16 cellular contexts compared by ENCODE assay signal in the genomic region with DNA sequence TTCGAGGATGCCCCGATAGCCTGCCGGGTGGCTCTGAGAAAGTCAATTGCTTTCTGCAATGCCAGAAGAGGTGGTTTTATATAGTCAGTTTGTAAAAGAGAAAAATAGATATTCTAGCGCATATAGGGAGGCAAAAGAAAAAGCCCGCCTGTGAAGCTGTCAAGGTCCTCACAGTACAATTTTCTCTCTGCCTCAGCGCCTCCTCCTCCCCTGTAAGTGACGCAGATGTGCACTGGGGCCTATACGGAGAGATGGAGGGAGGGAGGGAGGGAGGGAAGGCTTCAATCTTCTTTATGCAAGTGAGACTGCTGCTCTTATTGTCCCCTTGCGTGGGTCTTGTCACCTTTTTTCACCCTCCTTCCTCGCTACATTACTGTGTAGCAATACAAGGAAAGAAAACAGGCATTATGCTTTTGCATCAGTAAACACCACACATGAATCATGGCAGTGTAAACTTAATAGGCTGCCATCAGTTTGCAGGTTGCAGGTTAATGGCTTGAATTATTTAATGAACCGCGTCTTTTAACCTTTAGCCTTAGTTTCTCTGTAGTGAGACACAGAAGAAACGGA. TPM values are rescaled to one million over a fixed set of nuclear protein-coding genes. Genes with fewer than 3 reads are reported as not detected.
DNase-seq lines count a peak whose midpoint lies in the region; ATAC-seq, FAIRE-seq and TF ChIP-seq lines count a peak whose summit lies in the region.
"Had no signal": no experiment of that assay in that cellular context is flagged by ENCODE, and none has a peak within 500 bp of the region (broad histone marks: within the 10 kb centered on the region; RNA-seq: fewer than 3 reads in every experiment).

A gene with protein sequence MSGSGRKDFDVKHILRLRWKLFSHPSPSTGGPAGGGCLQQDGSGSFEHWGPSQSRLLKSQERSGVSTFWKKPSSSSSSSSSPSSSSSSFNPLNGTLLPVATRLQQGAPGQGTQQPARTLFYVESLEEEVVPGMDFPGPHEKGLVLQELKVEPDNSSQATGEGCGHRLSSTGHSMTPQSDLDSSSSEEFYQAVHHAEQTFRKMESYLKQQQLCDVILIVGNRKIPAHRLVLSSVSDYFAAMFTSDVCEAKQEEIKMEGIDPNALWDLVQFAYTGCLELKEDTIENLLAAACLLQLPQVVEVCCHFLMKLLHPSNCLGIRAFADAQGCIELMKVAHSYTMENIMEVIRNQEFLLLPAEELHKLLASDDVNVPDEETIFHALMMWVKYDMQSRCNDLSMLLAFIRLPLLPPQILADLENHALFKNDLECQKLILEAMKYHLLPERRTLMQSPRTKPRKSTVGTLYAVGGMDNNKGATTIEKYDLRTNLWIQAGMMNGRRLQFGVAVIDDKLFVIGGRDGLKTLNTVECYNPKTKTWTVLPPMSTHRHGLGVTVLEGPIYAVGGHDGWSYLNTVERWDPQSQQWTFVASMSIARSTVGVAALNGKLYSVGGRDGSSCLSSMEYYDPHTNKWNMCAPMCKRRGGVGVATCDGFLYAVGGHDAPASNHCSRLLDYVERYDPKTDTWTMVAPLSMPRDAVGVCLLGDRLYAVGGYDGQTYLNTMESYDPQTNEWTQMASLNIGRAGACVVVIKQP (minus strand): TSS at position 177 of the 570 bp plus-strand sequence. CDS start 753 bp downstream, outside the sequence.

- H3K36me3 ChIP-seq in HEK293 (ENCODE audit: control insufficient read depth in 2 of 2, insufficient read depth in 1 of 2, low read length in 2 of 2) (no peaks in the 10 kb centered on the region), NT2/D1 (ENCODE audit: insufficient read depth, insufficient read length, low read length) (no peaks in the 10 kb centered on the region), neural cell (ENCODE audit: insufficient read depth, low read length) (no peaks in the 10 kb centered on the region)
- H3K36me3 ChIP-seq: adrenal gland, HAP-1 had no signal

- H3F3A ChIP-seq in neural cell (ENCODE audit: insufficient read depth, low read length, poor library complexity, severe bottlenecking): no peaks in the 10 kb centered on the region

- TF ChIP-seq CTCF in HEK293 (tag by site-specific recombination; IDR thresholded peaks at IDR 0.05): no peak
- TF ChIP-seq CTCF in glutamatergic neuron (IDR thresholded peaks at IDR 0.05; ENCODE audit: partially characterized antibody, unreplicated experiment): no peak
- TF ChIP-seq CTCF in neural cell (IDR thresholded peaks at IDR 0.05; ENCODE audit: poor library complexity, severe bottlenecking): no peak

- H3K4me1 Mint-ChIP-seq in glutamatergic neuron (ENCODE audit: low read depth, unreplicated experiment): no peaks in the 10 kb centered on the region
- H3K4me1 Mint-ChIP-seq in T-helper 2 cell treated with Interferon-gamma antibody and Interleukin-4, amounts not matched to agents 5 μg/mL and 100 μg/mL, for 36 hours (ENCODE audit: low read depth): no peaks in the 10 kb centered on the region

- H4K20me1 ChIP-seq in neural cell (ENCODE audit: insufficient read depth): no peaks in the 10 kb centered on the region

- H3K9ac ChIP-seq in NT2/D1 (ENCODE audit: insufficient read length, low read depth) (no peak within 1 kb of the TSS), neural cell (ENCODE audit: low read length) (peak within 1 kb of the TSS; percentile 88)

- peaks cover 28% of the 10 kb centered on the region for H3K27me3 ChIP-seq in NT2/D1 (ENCODE audit: insufficient read depth, insufficient read length)
- peaks cover 9% of the 10 kb centered on the region for H3K27me3 ChIP-seq in neural cell (ENCODE audit: insufficient read depth, low read depth, low read length)
- H3K27me3 ChIP-seq: adrenal gland had no signal

- no peak within 1 kb of the TSS for H3K27ac Mint-ChIP-seq in glutamatergic neuron (ENCODE audit: unreplicated experiment)
- no peak within 1 kb of the TSS for H3K27ac Mint-ChIP-seq in T-helper 2 cell treated with Interferon-gamma antibody and Interleukin-4, amounts not matched to agents 5 μg/mL and 100 μg/mL, for 36 hours
- H3K27ac Mint-ChIP-seq: activated CD4-positive, alpha-beta memory T cell treated with anti-CD3 and anti-CD28 coated beads for 36 hours had no signal

- CTCF ChIA-PET in HEK293 (lab: Yijun Ruan, JAX): no interaction called here

- peaks cover 5% of the 10 kb centered on the region for H3K27me3 Mint-ChIP-seq in glutamatergic neuron (ENCODE audit: unreplicated experiment)
- no peaks in the 10 kb centered on the region for H3K27me3 Mint-ChIP-seq in T-helper 2 cell treated with Interferon-gamma antibody and Interleukin-4, amounts not matched to agents 5 μg/mL and 100 μg/mL, for 36 hours (ENCODE audit: low read depth)

- H3K4me1 ChIP-seq in HEK293 (ENCODE audit: control insufficient read depth, insufficient read depth, low read length): no peaks in the 10 kb centered on the region
- no peaks in the 10 kb centered on the region for H3K4me1 ChIP-seq in NT2/D1 (ENCODE audit: insufficient read depth, insufficient read length)
- H3K4me1 ChIP-seq: adrenal gland, HAP-1 had no signal

- no peaks in the 10 kb centered on the region for H3K9me2 ChIP-seq in neural cell (ENCODE audit: insufficient read depth, low read length)

- DNase-seq in NT2/D1 (ENCODE audit: low read depth, low spot score): no peak
- peak; percentile 31 for DNase-seq in glutamatergic neuron
- DNase-seq in NCI-H446 (lab: John Stamatoyannopoulos, UW): no peak
- no peak for DNase-seq in HTR-8/SVneo (ENCODE audit: insufficient read length, low spot score)
- DNase-seq in T-helper 2 cell treated with Interferon-gamma antibody and Interleukin-4, amounts not matched to agents 5 μg/mL and 100 μg/mL, for 36 hours (ENCODE audit: low spot score): no peak
- DNase-seq: activated CD4-positive, alpha-beta memory T cell treated with anti-CD3 and anti-CD28 coated beads for 36 hours; adrenal gland; Karpas-422; SIG-M5; stimulated activated CD4-positive, alpha-beta T cell treated with anti-CD3 and anti-CD28 coated beads, Interleukin-1b, Interleukin-23, amount 100 ng/mL, for 48 hours had no signal

- no peaks in the 10 kb centered on the region for H3K36me3 Mint-ChIP-seq in glutamatergic neuron (ENCODE audit: unreplicated experiment)
- H3K36me3 Mint-ChIP-seq in T-helper 2 cell treated with Interferon-gamma antibody and Interleukin-4, amounts not matched to agents 5 μg/mL and 100 μg/mL, for 36 hours (ENCODE audit: low read depth): no peaks in the 10 kb centered on the region
- H3K36me3 Mint-ChIP-seq: activated CD4-positive, alpha-beta memory T cell treated with anti-CD3 and anti-CD28 coated beads for 36 hours had no signal

- H3K4me3 Mint-ChIP-seq in glutamatergic neuron (ENCODE audit: unreplicated experiment): peak within 1 kb of the TSS; percentile 89
- H3K4me3 Mint-ChIP-seq in T-helper 2 cell treated with Interferon-gamma antibody and Interleukin-4, amounts not matched to agents 5 μg/mL and 100 μg/mL, for 36 hours: no peak within 1 kb of the TSS
- H3K4me3 Mint-ChIP-seq: activated CD4-positive, alpha-beta memory T cell treated with anti-CD3 and anti-CD28 coated beads for 36 hours had no signal

- H3K9me3 ChIP-seq in HEK293 (ENCODE audit: control insufficient read depth, insufficient read depth, low read depth, low read length) (no peaks in the 10 kb centered on the region), NT2/D1 (ENCODE audit: insufficient read depth, low read length) (no peaks in the 10 kb centered on the region), neural cell (ENCODE audit: low read length) (no peaks in the 10 kb centered on the region)
- H3K9me3 ChIP-seq: adrenal gland, HAP-1 had no signal

- H3K4me3 ChIP-seq in HEK293 (ENCODE audit: low read depth, low read length) (peak within 1 kb of the TSS; percentile 28), NT2/D1 (ENCODE audit: insufficient read length, low read depth) (peak within 1 kb of the TSS; percentile 28), neural cell (ENCODE audit: low read length) (peak within 1 kb of the TSS; percentile 81)
- H3K4me3 ChIP-seq: adrenal gland, HAP-1 had no signal

- no peak for FAIRE-seq in HTR-8/SVneo (lab: Jason Lieb, UNC)
- FAIRE-seq: islet of Langerhans had no signal

- peak within 1 kb of the TSS; percentile 73 for H2AFZ ChIP-seq in neural cell (ENCODE audit: low read depth, low read length)

- POLR2A ChIA-PET in HEK293 (lab: Yijun Ruan, JAX): no interaction called here

- H3K9me3 Mint-ChIP-seq in glutamatergic neuron (ENCODE audit: unreplicated experiment): peaks cover 1% of the 10 kb centered on the region
- H3K9me3 Mint-ChIP-seq in T-helper 2 cell treated with Interferon-gamma antibody and Interleukin-4, amounts not matched to agents 5 μg/mL and 100 μg/mL, for 36 hours: peaks cover 14% of the 10 kb centered on the region

- H3K79me2 ChIP-seq in neural cell (replicated peaks; ENCODE audit: insufficient read depth, low read length): peaks cover 20% of the 10 kb centered on the region

- peak within 1 kb of the TSS; percentile 80 for H3K4me2 ChIP-seq in neural cell (ENCODE audit: low read length)

- ATAC-seq in GM18867 (IDR thresholded peaks at IDR 0.05; ENCODE audit: unreplicated experiment): no peak

- TF ChIP-seq RAD21 in neural cell (conservative IDR thresholded peaks at IDR 0.05): no peak

- peak; percentile 54 for TF ChIP-seq EP300 in neural cell (conservative IDR thresholded peaks at IDR 0.05; ENCODE audit: poor library complexity, severe bottlenecking)

- H3K27ac ChIP-seq in HEK293 (ENCODE audit: extremely low read depth, low read depth, low read length) (no peak within 1 kb of the TSS), neural cell (ENCODE audit: low read length) (peak within 1 kb of the TSS; percentile 88)
- H3K27ac ChIP-seq: adrenal gland had no signal

TF ChIP-seq in neural cell, 6 proteins besides CTCF, POLR2A, EP300 and RAD21 (continues in another document):
- no peak for TF ChIP-seq EZH2 (IDR thresholded peaks at IDR 0.05; ENCODE audit: borderline replicate concordance, insufficient read depth, low read length, poor library complexity, severe bottlenecking)

RNA-seq across cellular contexts. Expression of the gene that starts here (rescaled TPM):
- total RNA-seq in glutamatergic neuron (ENCODE audit: unreplicated experiment): not detected
- polyA plus RNA-seq in neural cell: 15.0 and 15.5 TPM in 2 replicates
- polyA minus RNA-seq in neural cell: 30.9 and 37.9 TPM in 2 replicates
- total RNA-seq: activated CD4-positive, alpha-beta memory T cell treated with anti-CD3 and anti-CD28 coated beads for 36 hours had no signal
- polyA plus RNA-seq: BJ had no signal

Comparison
In these comparisons a context has a peak if more than half of its experiments do, and no peak if none do; other contexts are left out.
1. Peak in DNase-seq in glutamatergic neuron; RNA of the gene not detected or under 1 TPM.
2. H3K4me3 ChIP-seq: peak in every context shown above with its lines; median percentile 81 in neural cell; 28 in HEK293; 28 in NT2/D1.